8 cellular contexts compared by ENCODE assay signal in the genomic region with DNA sequence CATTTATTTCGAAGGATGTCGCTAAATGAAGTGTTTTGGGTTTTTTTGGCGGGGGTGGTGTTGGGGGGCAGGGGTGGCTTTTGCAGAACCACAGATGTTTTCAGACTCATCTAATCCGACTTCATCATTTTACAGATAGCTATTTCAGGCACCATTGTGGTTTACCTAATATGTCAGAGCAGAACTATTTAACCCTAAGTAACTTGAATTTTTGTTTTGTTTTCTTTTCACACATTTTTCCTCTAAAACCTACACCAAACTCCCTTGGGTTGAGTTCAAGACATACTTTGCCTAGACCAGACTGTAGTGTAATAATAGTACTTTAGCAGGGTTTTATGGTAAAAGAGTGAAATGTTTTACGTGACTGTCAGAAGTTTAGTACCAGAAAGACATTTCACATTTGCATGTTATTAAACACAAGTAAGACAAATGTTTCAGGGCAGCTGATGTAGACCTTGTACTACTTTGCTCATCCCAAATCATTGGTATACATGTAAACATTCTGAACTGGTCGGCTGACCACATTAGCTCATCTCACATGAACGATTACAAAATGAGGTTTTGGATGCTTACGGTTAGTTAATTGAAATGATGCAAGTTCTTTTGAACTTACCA. TPM values are rescaled to one million over a fixed set of nuclear protein-coding genes. Genes with fewer than 3 reads are reported as not detected.
DNase-seq lines count a peak whose midpoint lies in the region; ATAC-seq and TF ChIP-seq lines count a peak whose summit lies in the region.

No MANE protein-coding gene starts in this region.

- H3K36me3 ChIP-seq in naive thymus-derived CD4-positive, alpha-beta T cell (ENCODE audit: control insufficient read depth in 2 of 3, insufficient read depth in 3 of 3, low read length in 3 of 3): no peaks in the 10 kb centered on the region
- no peaks in the 10 kb centered on the region for H3K36me3 ChIP-seq in upper lobe of right lung

- no peak overlapping the region for H3K4me3 ChIP-seq in astrocyte of the cerebellum (ENCODE audit: low read depth, low read length)
- H3K4me3 ChIP-seq in naive thymus-derived CD4-positive, alpha-beta T cell (ENCODE audit: low read length): no peak overlapping the region
- H3K4me3 ChIP-seq in upper lobe of right lung: no peak overlapping the region

- peak; percentile 22 for DNase-seq in activated naive CD4-positive, alpha-beta T cell treated with Interleukin-2 at 50 U/mL for 16 hours
- DNase-seq in activated naive CD4-positive, alpha-beta T cell treated with anti-CD3 and anti-CD28 coated beads, Interleukin-2, amount 10 ng/mL, durations not matched to agents 7 days and 5 days: no peak
- peak; percentile 87 for DNase-seq in astrocyte of the cerebellum (ENCODE audit: low read depth)
- no peak for DNase-seq in naive thymus-derived CD4-positive, alpha-beta T cell
- DNase-seq in left cardiac atrium: no peak
- DNase-seq in upper lobe of right lung: no peak

- no peaks in the 10 kb centered on the region for H3K27me3 ChIP-seq in naive thymus-derived CD4-positive, alpha-beta T cell (ENCODE audit: control insufficient read depth in 2 of 2, insufficient read depth in 2 of 2, low read length in 2 of 2)
- no peaks in the 10 kb centered on the region for H3K27me3 ChIP-seq in upper lobe of right lung

- no peaks in the 10 kb centered on the region for H3K9me3 Mint-ChIP-seq in activated naive CD4-positive, alpha-beta T cell treated with anti-CD3 and anti-CD28 coated beads, Interleukin-2, amount 10 ng/mL, durations not matched to agents 7 days and 5 days
- no peaks in the 10 kb centered on the region for H3K9me3 Mint-ChIP-seq in stimulated activated naive CD8-positive, alpha-beta T cell treated with anti-CD3 and anti-CD28 coated beads, Interleukin-15, Interleukin-2, amounts not matched to agents 100 ng/mL and 50 ng/mL, for 24 hours
- H3K9me3 Mint-ChIP-seq in naive thymus-derived CD4-positive, alpha-beta T cell: no peaks in the 10 kb centered on the region

- TF ChIP-seq CTCF in astrocyte of the cerebellum (IDR thresholded peaks at IDR 0.05; ENCODE audit: low read depth, low read length, missing control alignments): no peak
- TF ChIP-seq CTCF in upper lobe of right lung (IDR thresholded peaks at IDR 0.05): no peak

- POLR2A ChIA-PET in naive thymus-derived CD4-positive, alpha-beta T cell (lab: Charles Lee): no interaction called here

- H3K4me1 Mint-ChIP-seq in activated naive CD4-positive, alpha-beta T cell treated with anti-CD3 and anti-CD28 coated beads, Interleukin-2, amount 10 ng/mL, durations not matched to agents 7 days and 5 days: no peaks in the 10 kb centered on the region
- H3K4me1 Mint-ChIP-seq in stimulated activated naive CD8-positive, alpha-beta T cell treated with anti-CD3 and anti-CD28 coated beads, Interleukin-15, Interleukin-2, amounts not matched to agents 100 ng/mL and 50 ng/mL, for 24 hours (ENCODE audit: low read depth): peaks cover 55% of the 10 kb centered on the region
- H3K4me1 Mint-ChIP-seq in naive thymus-derived CD4-positive, alpha-beta T cell: peaks cover 7 to 77% (median 72%) of the 10 kb centered on the region in 7 donors

- H3K27me3 Mint-ChIP-seq in activated naive CD4-positive, alpha-beta T cell treated with anti-CD3 and anti-CD28 coated beads, Interleukin-2, amount 10 ng/mL, durations not matched to agents 7 days and 5 days: no peaks in the 10 kb centered on the region
- H3K27me3 Mint-ChIP-seq in stimulated activated naive CD8-positive, alpha-beta T cell treated with anti-CD3 and anti-CD28 coated beads, Interleukin-15, Interleukin-2, amounts not matched to agents 100 ng/mL and 50 ng/mL, for 24 hours: no peaks in the 10 kb centered on the region
- H3K27me3 Mint-ChIP-seq in naive thymus-derived CD4-positive, alpha-beta T cell: no peaks in the 10 kb centered on the region

- no peaks in the 10 kb centered on the region for H3K9me3 ChIP-seq in naive thymus-derived CD4-positive, alpha-beta T cell (ENCODE audit: control insufficient read depth in 2 of 3, low read length in 3 of 3)
- H3K9me3 ChIP-seq in upper lobe of right lung: no peaks in the 10 kb centered on the region

- in situ Hi-C loops in astrocyte of the cerebellum (cut with HindIII; ENCODE audit: low sequenced_read_pairs): loop anchor here (10.0 kb wide), 1 partner anchor 55 kb away; no protein-coding TSS in a partner anchor

- intact Hi-C loops in naive thymus-derived CD4-positive, alpha-beta T cell (cut with micrococcal nuclease): no loop called here
- intact Hi-C loops in left cardiac atrium (cut with DNase I): no loop called here
- intact Hi-C loops in upper lobe of right lung (cut with DNase I): no loop called here

- peaks cover 2% of the 10 kb centered on the region for H3K36me3 Mint-ChIP-seq in activated naive CD4-positive, alpha-beta T cell treated with anti-CD3 and anti-CD28 coated beads, Interleukin-2, amount 10 ng/mL, durations not matched to agents 7 days and 5 days
- H3K36me3 Mint-ChIP-seq in stimulated activated naive CD8-positive, alpha-beta T cell treated with anti-CD3 and anti-CD28 coated beads, Interleukin-15, Interleukin-2, amounts not matched to agents 100 ng/mL and 50 ng/mL, for 24 hours (ENCODE audit: low read depth): peaks cover 35% of the 10 kb centered on the region
- peaks cover 0 to 35% (median 19%) of the 10 kb centered on the region in 5 donors for H3K36me3 Mint-ChIP-seq in naive thymus-derived CD4-positive, alpha-beta T cell

- CTCF ChIA-PET in activated naive CD4-positive, alpha-beta T cell treated with anti-CD3 and anti-CD28 coated beads, Interleukin-2, amount 10 ng/mL, durations not matched to agents 7 days and 5 days (lab: Charles Lee): no interaction called here
- CTCF ChIA-PET in naive thymus-derived CD4-positive, alpha-beta T cell (lab: Charles Lee): interaction anchor here (1.0 kb wide), 1 partner anchor 35 kb away, joined by 3 read pairs; no protein-coding TSS in a partner anchor

- peaks cover 0 to 5% of the 10 kb centered on the region in 2 donors for H3K4me1 ChIP-seq in naive thymus-derived CD4-positive, alpha-beta T cell (ENCODE audit: control insufficient read depth in 2 of 2, insufficient read depth in 2 of 2, low read length in 2 of 2)
- H3K4me1 ChIP-seq in upper lobe of right lung: peaks cover 9% of the 10 kb centered on the region

- no peak overlapping the region for H3K27ac Mint-ChIP-seq in activated naive CD4-positive, alpha-beta T cell treated with anti-CD3 and anti-CD28 coated beads, Interleukin-2, amount 10 ng/mL, durations not matched to agents 7 days and 5 days
- peak overlapping the region; percentile 51 for H3K27ac Mint-ChIP-seq in stimulated activated naive CD8-positive, alpha-beta T cell treated with anti-CD3 and anti-CD28 coated beads, Interleukin-15, Interleukin-2, amounts not matched to agents 100 ng/mL and 50 ng/mL, for 24 hours
- peak overlapping the region in 1 of 9 donors; percentile 44 for H3K27ac Mint-ChIP-seq in naive thymus-derived CD4-positive, alpha-beta T cell

- ATAC-seq in HG03064 (IDR thresholded peaks at IDR 0.05; ENCODE audit: low read depth, unreplicated experiment): peak; percentile 71
- ATAC-seq in naive thymus-derived CD4-positive, alpha-beta T cell: no peak
- no peak for ATAC-seq in left cardiac atrium
- ATAC-seq in upper lobe of right lung: no peak

- no peak overlapping the region for H3K27ac ChIP-seq in naive thymus-derived CD4-positive, alpha-beta T cell (ENCODE audit: low read depth, low read length)
- H3K27ac ChIP-seq in upper lobe of right lung: no peak overlapping the region

- H3K4me3 Mint-ChIP-seq in activated naive CD4-positive, alpha-beta T cell treated with anti-CD3 and anti-CD28 coated beads, Interleukin-2, amount 10 ng/mL, durations not matched to agents 7 days and 5 days: no peak overlapping the region
- no peak overlapping the region for H3K4me3 Mint-ChIP-seq in stimulated activated naive CD8-positive, alpha-beta T cell treated with anti-CD3 and anti-CD28 coated beads, Interleukin-15, Interleukin-2, amounts not matched to agents 100 ng/mL and 50 ng/mL, for 24 hours
- no peak overlapping the region for H3K4me3 Mint-ChIP-seq in naive thymus-derived CD4-positive, alpha-beta T cell

RNA-seq across cellular contexts. Expression of a gene that starts 37.7 kb away (rescaled TPM):
- 10 to 100 TPM; 52.1 to 81.2 (median 58.2) TPM for total RNA-seq in naive thymus-derived CD4-positive, alpha-beta T cell
- 10 to 100 TPM in 1 of 2 donors, 1 to 10 TPM in 1; 4.5 to 12.7 TPM for polyA plus RNA-seq in naive thymus-derived CD4-positive, alpha-beta T cell
- total RNA-seq in left cardiac atrium: 10 to 100 TPM; 30.2 to 33.5 TPM
- total RNA-seq in upper lobe of right lung: 47.7 TPM

Comparison
In these comparisons a context has a peak if more than half of its experiments do, and no peak if none do; other contexts are left out.
1. DNase-seq: peak in activated naive CD4-positive, alpha-beta T cell treated with Interleukin-2 at 50 U/mL for 16 hours (single experiment) and astrocyte of the cerebellum (single experiment); none in activated naive CD4-positive, alpha-beta T cell treated with anti-CD3 and anti-CD28 coated beads, Interleukin-2, amount 10 ng/mL, durations not matched to agents 7 days and 5 days (single experiment), naive thymus-derived CD4-positive, alpha-beta T cell (0 of 9), left cardiac atrium (single experiment) and upper lobe of right lung (single experiment).